ENCODE assay signal across 8 cellular contexts in genomic region chr20:3000852-3001523, GRCh38. TPM values are rescaled to one million over a fixed set of nuclear protein-coding genes. Genes with fewer than 3 reads are reported as not detected.
DNase-seq lines count a peak whose midpoint lies in the region; ATAC-seq and TF ChIP-seq lines count a peak whose summit lies in the region.

No MANE protein-coding gene starts in this region.

- peak; percentile 88 for ATAC-seq in naive thymus-derived CD4-positive, alpha-beta T cell

- no peak overlapping the region for H3K4me3 Mint-ChIP-seq in endodermal cell
- no peak overlapping the region for H3K4me3 Mint-ChIP-seq in naive thymus-derived CD4-positive, alpha-beta T cell

- intact Hi-C loops in naive thymus-derived CD4-positive, alpha-beta T cell (cut with micrococcal nuclease), result loop anchor here (1.0 to 5.0 kb wide), 9 partner anchors 129 to 650 kb away; partner anchors contain the start of gene PTPRA (in 1 of the 2)

- H3F3A ChIP-seq in DOHH2 (ENCODE audit: control insufficient read depth, insufficient read depth), result no peaks in the 10 kb centered on the region; the same call in 1 of the 2 replicates

- DNase-seq in HT1080 (ENCODE audit: low read depth) (peak; percentile 57), OCI-M1 (lab: John Stamatoyannopoulos, UW) (peak; percentile 79), endodermal cell (no peak), T-helper 9 cell (no peak), NOMO-1 treated with DMSO at 0.1 percent for 48 hours (lab: John Stamatoyannopoulos, UW; ENCODE audit: unreplicated experiment) (no peak), COLO668 (lab: John Stamatoyannopoulos, UW; ENCODE audit: unreplicated experiment) (no peak)
- peak in 7 of 9 donors; percentile 11 to 66 (median 49) for DNase-seq in naive thymus-derived CD4-positive, alpha-beta T cell

- H3K9me3 Mint-ChIP-seq in endodermal cell, result no peaks in the 10 kb centered on the region
- peaks cover 0 to 5% (median 0%) of the 10 kb centered on the region in 11 donors for H3K9me3 Mint-ChIP-seq in naive thymus-derived CD4-positive, alpha-beta T cell

- H3K9ac ChIP-seq in endodermal cell (ENCODE audit: extremely low read depth, low read length, poor library complexity, severe bottlenecking), result no peak overlapping the region

- peak overlapping the region; percentile 14 for H3K27ac Mint-ChIP-seq in endodermal cell
- peak overlapping the region in 1 of 9 donors; percentile 18 for H3K27ac Mint-ChIP-seq in naive thymus-derived CD4-positive, alpha-beta T cell

- H3K4me1 ChIP-seq in DOHH2 (ENCODE audit: control insufficient read depth, low read length) (no peaks in the 10 kb centered on the region), endodermal cell (ENCODE audit: control insufficient read depth, insufficient read depth, low read length) (no peaks in the 10 kb centered on the region)
- H3K4me1 ChIP-seq in naive thymus-derived CD4-positive, alpha-beta T cell (ENCODE audit: control insufficient read depth in 2 of 2, insufficient read depth in 2 of 2, low read length in 2 of 2), result no peaks in the 10 kb centered on the region

- H3K79me2 ChIP-seq in DOHH2 (ENCODE audit: control insufficient read depth, low read length), result no peaks in the 10 kb centered on the region

- H3K4me1 Mint-ChIP-seq in endodermal cell, result no peaks in the 10 kb centered on the region
- peaks cover 0 to 2% (median 0%) of the 10 kb centered on the region in 7 donors for H3K4me1 Mint-ChIP-seq in naive thymus-derived CD4-positive, alpha-beta T cell

- POLR2A ChIA-PET in naive thymus-derived CD4-positive, alpha-beta T cell (lab: Charles Lee), result no interaction called here

- CTCF ChIA-PET in naive thymus-derived CD4-positive, alpha-beta T cell (lab: Charles Lee), result interaction anchor here (1.0 to 1.8 kb wide), 6 partner anchors 37 to 315 kb away, joined by 3 to 4 read pairs (median 4); partner anchors contain the start of gene PTPRA

- no peaks in the 10 kb centered on the region for H3K27me3 ChIP-seq in DOHH2 (ENCODE audit: control insufficient read depth, low read length)
- no peaks in the 10 kb centered on the region for H3K27me3 ChIP-seq in endodermal cell (ENCODE audit: control insufficient read depth, insufficient read depth, low read length, poor library complexity, severe bottlenecking)
- H3K27me3 ChIP-seq in naive thymus-derived CD4-positive, alpha-beta T cell (ENCODE audit: control insufficient read depth in 2 of 2, insufficient read depth in 2 of 2, low read length in 2 of 2), result no peaks in the 10 kb centered on the region

- H4K20me1 ChIP-seq in DOHH2 (ENCODE audit: control insufficient read depth, insufficient read depth, low read depth, low read length), result no peaks in the 10 kb centered on the region

- no peak overlapping the region for H3K27ac ChIP-seq in DOHH2 (ENCODE audit: low read depth, low read length)
- no peak overlapping the region for H3K27ac ChIP-seq in endodermal cell (ENCODE audit: low read depth, low read length)
- no peak overlapping the region for H3K27ac ChIP-seq in naive thymus-derived CD4-positive, alpha-beta T cell (ENCODE audit: low read depth, low read length)

- H3K36me3 ChIP-seq in DOHH2 (ENCODE audit: control insufficient read depth, low read length), result peaks cover 9% of the 10 kb centered on the region
- peaks cover 30% of the 10 kb centered on the region for H3K36me3 ChIP-seq in endodermal cell (ENCODE audit: control insufficient read depth, insufficient read depth, low read length)
- H3K36me3 ChIP-seq in naive thymus-derived CD4-positive, alpha-beta T cell (ENCODE audit: control insufficient read depth in 2 of 3, insufficient read depth in 3 of 3, low read length in 3 of 3), result peaks cover 0 to 20% (median 0%) of the 10 kb centered on the region in 3 experiments

- no peaks in the 10 kb centered on the region for H3K9me3 ChIP-seq in DOHH2 (ENCODE audit: control insufficient read depth, insufficient read depth, low read length)
- no peaks in the 10 kb centered on the region for H3K9me3 ChIP-seq in endodermal cell (ENCODE audit: control insufficient read depth, low read length)
- no peaks in the 10 kb centered on the region for H3K9me3 ChIP-seq in naive thymus-derived CD4-positive, alpha-beta T cell (ENCODE audit: control insufficient read depth in 2 of 3, low read length in 3 of 3)

- peak; percentile 59 for TF ChIP-seq CTCF in DOHH2 (IDR thresholded peaks at IDR 0.05; ENCODE audit: low read depth, low read length, poor library complexity, severe bottlenecking)
- peak; percentile 79 for TF ChIP-seq CTCF in endodermal cell (conservative IDR thresholded peaks at IDR 0.05)

- no peak overlapping the region for H3K4me2 ChIP-seq in DOHH2 (ENCODE audit: low read length)

- no peaks in the 10 kb centered on the region for H3K9me2 ChIP-seq in DOHH2 (replicated peaks; ENCODE audit: control insufficient read depth, low read length)

- WGBS in endodermal cell (ENCODE audit: insufficient coverage in 1 of 2, insufficient read length in 1 of 2), 2 experiments, result 73 to 80% methylated on average over 5 to 7 of the region's 7 CpGs

- H3K27me3 Mint-ChIP-seq in endodermal cell (ENCODE audit: insufficient read depth), result no peaks in the 10 kb centered on the region
- H3K27me3 Mint-ChIP-seq in naive thymus-derived CD4-positive, alpha-beta T cell, result no peaks in the 10 kb centered on the region

- no peak overlapping the region for H3K4me3 ChIP-seq in DOHH2 (ENCODE audit: low read length)
- H3K4me3 ChIP-seq in endodermal cell (ENCODE audit: low read length), result no peak overlapping the region
- H3K4me3 ChIP-seq in naive thymus-derived CD4-positive, alpha-beta T cell (ENCODE audit: low read length), result no peak overlapping the region

- H3K36me3 Mint-ChIP-seq in endodermal cell (ENCODE audit: low read depth), result peaks cover 30% of the 10 kb centered on the region
- peaks cover 0 to 17% (median 4%) of the 10 kb centered on the region in 5 donors for H3K36me3 Mint-ChIP-seq in naive thymus-derived CD4-positive, alpha-beta T cell

RNA-seq across cellular contexts. Expression of gene GNRH2, which starts 42.4 kb away (rescaled TPM):
- total RNA-seq in HT1080 (2014; rRNA removed; shearing (Covaris generic)), result 0.17 TPM in 1 of 2 replicates, not detected in the other
- not detected in 2 replicates for polyA plus RNA-seq in HT1080 (2015; cell fraction: cytosol; rRNA removed)
- polyA plus RNA-seq in HT1080 (2015; cell fraction: nucleus; rRNA removed), result 0.20 and 8.2 TPM in 2 replicates
- 1 to 10 TPM in 1 of 2 donors, not detected in 1; 2.5 TPM for total RNA-seq in endodermal cell
- polyA plus RNA-seq in endodermal cell (2013, experiment 1 of 2), result not detected
- polyA plus RNA-seq in endodermal cell (2013, experiment 2 of 2), result not detected
- total RNA-seq in naive thymus-derived CD4-positive, alpha-beta T cell, result 1 to 10 TPM in 4 of 5 experiments, under 1 TPM in 1; 0.88 to 2.9 (median 1.4) TPM
- polyA plus RNA-seq in naive thymus-derived CD4-positive, alpha-beta T cell, result not detected

RNA-seq across cellular contexts. Expression of gene MRPS26, which starts 44.9 kb away (rescaled TPM):
- 179 and 213 TPM in 2 replicates for total RNA-seq in HT1080 (2014; rRNA removed; shearing (Covaris generic))
- 110 and 137 TPM in 2 replicates for polyA plus RNA-seq in HT1080 (2015; cell fraction: cytosol; rRNA removed)
- 54.1 and 57.9 TPM in 2 replicates for polyA plus RNA-seq in HT1080 (2015; cell fraction: nucleus; rRNA removed)
- 10 to 100 TPM; 75.1 to 87.7 TPM for total RNA-seq in endodermal cell
- 62.9 TPM for polyA plus RNA-seq in endodermal cell (2013, experiment 1 of 2)
- 61.7 TPM for polyA plus RNA-seq in endodermal cell (2013, experiment 2 of 2)
- total RNA-seq in naive thymus-derived CD4-positive, alpha-beta T cell, result 10 to 100 TPM; 22.2 to 41.6 (median 29.5) TPM
- 10 to 100 TPM; 71.6 to 94.2 TPM for polyA plus RNA-seq in naive thymus-derived CD4-positive, alpha-beta T cell

Comparison
In these comparisons a context has a peak if more than half of its experiments do, and no peak if none do; other contexts are left out.
1. DNase-seq: peak in HT1080 (single experiment), OCI-M1 (single experiment) and naive thymus-derived CD4-positive, alpha-beta T cell (7 of 9); none in endodermal cell (single experiment), T-helper 9 cell (single experiment), NOMO-1 treated with DMSO at 0.1 percent for 48 hours (single experiment) and COLO668 (single experiment).